ENCODE assay signal across 1 cellular context in the genomic region with DNA sequence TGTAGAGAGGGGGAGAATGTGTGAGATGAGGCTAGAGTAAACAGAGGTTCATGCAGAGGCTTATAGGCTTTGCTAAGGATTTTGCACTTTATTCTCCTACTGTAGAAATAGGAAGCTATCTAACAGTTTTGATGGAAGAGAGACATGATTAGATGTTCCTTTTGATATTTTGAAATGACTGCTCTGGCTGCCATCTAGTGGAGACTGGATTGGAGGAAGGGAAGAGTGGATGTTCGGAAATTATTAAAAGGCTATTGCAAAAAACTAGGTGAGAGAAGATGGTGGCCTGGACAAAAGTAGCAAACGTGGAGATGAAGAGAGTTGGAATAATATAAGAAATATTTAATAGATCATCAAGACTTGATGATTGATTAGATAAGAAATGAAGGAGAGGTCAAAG.
TF ChIP-seq lines count a peak whose summit lies in the region.

No MANE protein-coding gene starts in this region.

TF ChIP-seq in H1, 55 proteins besides CTCF, POLR2A, EP300 and RAD21 (continued from another document):
- no peak for TF ChIP-seq YY1 (IDR thresholded peaks at IDR 0.05; ENCODE audit: low read depth, low read length)
- no peak for TF ChIP-seq KDM5A (IDR thresholded peaks at IDR 0.05; ENCODE audit: low read length)
- TF ChIP-seq SIX5 (IDR thresholded peaks at IDR 0.05; ENCODE audit: low read depth, low read length), result no peak
- TF ChIP-seq, protein P1, sequence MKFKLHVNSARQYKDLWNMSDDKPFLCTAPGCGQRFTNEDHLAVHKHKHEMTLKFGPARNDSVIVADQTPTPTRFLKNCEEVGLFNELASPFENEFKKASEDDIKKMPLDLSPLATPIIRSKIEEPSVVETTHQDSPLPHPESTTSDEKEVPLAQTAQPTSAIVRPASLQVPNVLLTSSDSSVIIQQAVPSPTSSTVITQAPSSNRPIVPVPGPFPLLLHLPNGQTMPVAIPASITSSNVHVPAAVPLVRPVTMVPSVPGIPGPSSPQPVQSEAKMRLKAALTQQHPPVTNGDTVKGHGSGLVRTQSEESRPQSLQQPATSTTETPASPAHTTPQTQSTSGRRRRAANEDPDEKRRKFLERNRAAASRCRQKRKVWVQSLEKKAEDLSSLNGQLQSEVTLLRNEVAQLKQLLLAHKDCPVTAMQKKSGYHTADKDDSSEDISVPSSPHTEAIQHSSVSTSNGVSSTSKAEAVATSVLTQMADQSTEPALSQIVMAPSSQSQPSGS (IDR thresholded peaks at IDR 0.05; ENCODE audit: low read length), result no peak
- no peak for TF ChIP-seq RNF2 (IDR thresholded peaks at IDR 0.05; ENCODE audit: borderline replicate concordance, low read depth, low read length, missing control alignments, poor library complexity, severe bottlenecking)
- TF ChIP-seq FOSL1 (IDR thresholded peaks at IDR 0.05; ENCODE audit: insufficient read depth, low read depth, low read length), result no peak
